Comparison of ENCODE assay signal across 8 cellular contexts in the genomic region with DNA sequence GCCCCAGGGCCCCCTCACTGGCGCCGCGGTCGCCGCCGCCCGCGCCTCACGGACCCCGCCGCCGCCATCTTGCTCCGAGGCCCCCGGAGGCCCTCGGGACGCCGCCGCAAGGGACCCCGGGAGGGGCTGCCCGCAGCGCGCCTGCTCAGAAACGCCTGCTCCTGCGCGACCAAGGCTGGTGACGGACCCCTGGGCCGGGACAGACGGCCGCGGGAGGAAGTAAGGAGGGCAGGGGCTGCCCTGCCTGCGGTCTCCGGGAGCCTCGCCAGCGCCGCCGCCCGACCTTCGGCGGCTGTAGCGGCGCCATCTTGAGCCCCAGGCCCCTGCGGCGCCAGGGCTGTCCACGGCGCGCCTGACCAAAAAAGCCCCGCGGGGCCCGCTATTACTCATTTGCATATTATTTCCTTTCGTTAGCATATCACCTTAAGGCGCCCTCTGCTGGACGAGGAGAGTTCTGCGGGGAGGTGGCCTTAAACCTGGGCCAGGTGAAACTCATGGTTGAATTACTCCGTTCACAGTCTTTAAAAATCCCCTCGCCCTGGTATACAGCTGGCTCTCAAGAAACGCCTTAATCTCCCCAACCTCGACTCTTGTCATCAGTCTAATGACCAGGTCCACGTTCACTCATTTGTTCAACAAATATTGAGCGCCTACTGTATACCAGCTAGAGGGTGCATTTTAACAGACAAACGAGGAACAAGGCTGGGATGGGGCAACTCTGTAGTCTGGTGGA. TPM values are rescaled to one million over a fixed set of nuclear protein-coding genes. Genes with fewer than 3 reads are reported as not detected.
DNase-seq lines count a peak whose midpoint lies in the region; ATAC-seq lines count a peak whose summit lies in the region.

A gene with protein sequence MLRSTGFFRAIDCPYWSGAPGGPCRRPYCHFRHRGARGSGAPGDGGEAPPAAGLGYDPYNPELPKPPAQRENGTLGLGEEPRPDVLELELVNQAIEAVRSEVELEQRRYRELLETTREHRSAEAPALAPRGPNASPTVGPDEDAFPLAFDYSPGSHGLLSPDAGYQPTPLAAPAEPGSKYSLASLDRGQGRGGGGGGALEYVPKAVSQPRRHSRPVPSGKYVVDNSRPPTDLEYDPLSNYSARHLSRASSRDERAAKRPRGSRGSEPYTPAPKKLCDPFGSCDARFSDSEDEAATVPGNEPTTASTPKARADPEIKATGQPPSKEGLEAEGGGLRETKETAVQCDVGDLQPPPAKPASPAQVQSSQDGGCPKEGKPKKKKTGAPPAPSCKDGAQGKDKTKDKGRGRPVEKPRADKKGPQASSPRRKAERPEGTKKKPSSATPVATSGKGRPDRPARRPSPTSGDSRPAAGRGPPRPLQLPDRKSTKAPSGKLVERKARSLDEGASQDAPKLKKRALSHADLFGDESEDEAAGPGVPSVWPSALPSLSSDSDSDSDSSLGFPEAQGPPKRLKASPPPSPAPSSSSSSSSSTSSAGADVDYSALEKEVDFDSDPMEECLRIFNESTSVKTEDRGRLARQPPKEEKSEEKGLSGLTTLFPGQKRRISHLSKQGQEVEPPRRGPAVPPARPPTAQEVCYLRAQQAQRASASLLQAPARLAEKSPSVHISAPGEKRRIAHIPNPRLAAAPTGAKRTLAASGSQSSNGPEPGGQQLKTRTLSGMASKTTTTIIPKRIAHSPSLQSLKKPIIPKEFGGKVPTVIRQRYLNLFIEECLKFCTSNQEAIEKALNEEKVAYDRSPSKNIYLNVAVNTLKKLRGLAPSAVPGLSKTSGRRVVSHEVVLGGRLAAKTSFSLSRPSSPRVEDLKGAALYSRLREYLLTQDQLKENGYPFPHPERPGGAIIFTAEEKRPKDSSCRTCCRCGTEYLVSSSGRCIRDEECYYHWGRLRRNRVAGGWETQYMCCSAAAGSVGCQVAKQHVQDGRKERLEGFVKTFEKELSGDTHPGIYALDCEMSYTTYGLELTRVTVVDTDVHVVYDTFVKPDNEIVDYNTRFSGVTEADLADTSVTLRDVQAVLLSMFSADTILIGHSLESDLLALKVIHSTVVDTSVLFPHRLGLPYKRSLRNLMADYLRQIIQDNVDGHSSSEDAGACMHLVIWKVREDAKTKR (minus strand): TSS at position 85 of the 733 bp plus-strand sequence. CDS start 125 bp downstream, outside the sequence.

- ATAC-seq in GM19043 (IDR thresholded peaks at IDR 0.05; ENCODE audit: low read depth, unreplicated experiment) (peak; percentile 50), HG03432 (IDR thresholded peaks at IDR 0.05; ENCODE audit: unreplicated experiment) (peak; percentile 67)

- DNase-seq in AML-193 (lab: John Stamatoyannopoulos, UW) (peak; percentile 88 to 89), NCI-H460 (ENCODE audit: extremely low read depth, low read depth) (peak; percentile 87), cerebellum (ENCODE audit: low spot score) (peak; percentile 93), kidney glomerular epithelial cell (lab: John Stamatoyannopoulos, UW) (peak; percentile 93)
- peak; percentile 98 for DNase-seq in activated CD4-positive, CD25-positive, alpha-beta regulatory T cell treated with anti-CD3 and anti-CD28 coated beads, Interleukin-2, amount 50 U/mL, for 72 hours
- peak; percentile 95 to 96 for DNase-seq in stimulated activated CD4-positive, alpha-beta T cell treated with anti-CD3 and anti-CD28 coated beads, Interleukin-1b, Interleukin-23, amount 100 ng/mL, for 1 hour (ENCODE audit: low read depth in 2 of 2)

RNA-seq across cellular contexts. Expression of the gene that starts here (rescaled TPM):
- total RNA-seq in NCI-H460 (2014; rRNA removed; shearing (Covaris generic)): 5.9 and 6.6 TPM in 2 replicates
- polyA plus RNA-seq in NCI-H460 (2014; cell fraction: nucleus; rRNA removed): 11.0 and 17.0 TPM in 2 replicates
- total RNA-seq in cerebellum: 9.8 TPM

Comparison
In these comparisons a context has a peak if more than half of its experiments do, and no peak if none do; other contexts are left out.
1. Peak in every context shown above with its lines: DNase-seq and ATAC-seq.